Comparison of ENCODE assay signal across 19 cellular contexts in genomic region chr13:23953860-23954512, GRCh38. TPM values are rescaled to one million over a fixed set of nuclear protein-coding genes. Genes with fewer than 3 reads are reported as not detected.
DNase-seq lines count a peak whose midpoint lies in the region; ATAC-seq, FAIRE-seq and TF ChIP-seq lines count a peak whose summit lies in the region.
"Had no signal": no experiment of that assay in that cellular context is flagged by ENCODE, and none has a peak within 500 bp of the region (broad histone marks: within the 10 kb centered on the region; RNA-seq: fewer than 3 reads in every experiment).

No MANE protein-coding gene starts in this region.

- peak; percentile 98 for FAIRE-seq in G401.6 (lab: Jason Lieb, UNC)
- no peak for FAIRE-seq in H1 (lab: Jason Lieb, UNC)
- FAIRE-seq: A204.1, GM12891 had no signal

- H3K4me2 ChIP-seq in H1 (ENCODE audit: insufficient read depth in 1 of 2, low read depth in 2 of 2, low read length in 2 of 2), result no peak overlapping the region

- no peaks in the 10 kb centered on the region for H3K23me2 ChIP-seq in H1 (ENCODE audit: low read depth, low read length)

- H3K14ac ChIP-seq in H1 (ENCODE audit: insufficient read length), result no peak overlapping the region

- H3K79me1 ChIP-seq in H1 (ENCODE audit: low read depth, low read length), result no peaks in the 10 kb centered on the region

- DNase-seq in NB4 (ENCODE audit: low read depth), result peak; percentile 60
- no peak for DNase-seq in H1 (ENCODE audit: low read depth in 1 of 2, low spot score in 2 of 2)
- peak; percentile 46 for DNase-seq in testis
- DNase-seq in UCSD-AML1 (lab: John Stamatoyannopoulos, UW; ENCODE audit: unreplicated experiment), result no peak
- DNase-seq in CD8-positive, alpha-beta T cell, result no peak
- DNase-seq: BE2C; Caco-2; CD8-positive, alpha-beta memory T cell; DMS 273 treated with DMSO at 0.1 percent for 48 hours; GOT3 had no signal

- no peak for TF ChIP-seq CTCF in NB4 (IDR thresholded peaks at IDR 0.05; ENCODE audit: low read depth, low read length)
- TF ChIP-seq CTCF in H1 (IDR thresholded peaks at IDR 0.05; ENCODE audit: control extremely low read depth in 1 of 3, insufficient read depth in 1 of 3, low read depth in 1 of 3, low read length in 3 of 3), result no peak
- TF ChIP-seq CTCF in testis (IDR thresholded peaks at IDR 0.05), result no peak
- TF ChIP-seq CTCF in CD8-positive, alpha-beta T cell (IDR thresholded peaks at IDR 0.05), result no peak

- H3K36me3 Mint-ChIP-seq in CD8-positive, alpha-beta T cell, result no peaks in the 10 kb centered on the region
- H3K36me3 Mint-ChIP-seq: CD8-positive, alpha-beta memory T cell; IgD-negative memory B cell had no signal

- H3K23ac ChIP-seq in H1 (ENCODE audit: insufficient read length), result no peak overlapping the region

- H4K91ac ChIP-seq in H1 (replicated peaks; ENCODE audit: insufficient read length, low read length), result no peak overlapping the region

- H3K36me3 ChIP-seq in H1 (ENCODE audit: control insufficient read depth in 2 of 4, insufficient read depth in 4 of 4, low read length in 3 of 4), result no peaks in the 10 kb centered on the region
- H3K36me3 ChIP-seq in testis (ENCODE audit: low read depth, missing control alignments), result no peaks in the 10 kb centered on the region
- H3K36me3 ChIP-seq in CD8-positive, alpha-beta T cell (ENCODE audit: insufficient read depth, low read length), result no peaks in the 10 kb centered on the region
- H3K36me3 ChIP-seq: BE2C, HAP-1 had no signal

- TF ChIP-seq POLR2A in NB4 (IDR thresholded peaks at IDR 0.05; ENCODE audit: extremely low read depth, insufficient read length) (no peak), H1 (IDR thresholded peaks at IDR 0.05; ENCODE audit: control extremely low read depth in 1 of 2, low read depth in 2 of 2, low read length in 2 of 2) (no peak), testis (IDR thresholded peaks at IDR 0.05) (no peak)

- H3K9me3 Mint-ChIP-seq in CD8-positive, alpha-beta T cell, result no peaks in the 10 kb centered on the region
- H3K9me3 Mint-ChIP-seq: CD8-positive, alpha-beta memory T cell; IgD-negative memory B cell had no signal

- H3K27me3 ChIP-seq in H1 (replicated peaks in 1 of 4; ENCODE audit: control insufficient read depth in 3 of 4, extremely low read depth in 1 of 4, insufficient read depth in 3 of 4, low read length in 3 of 4), result no peaks in the 10 kb centered on the region
- no peaks in the 10 kb centered on the region for H3K27me3 ChIP-seq in testis
- no peaks in the 10 kb centered on the region for H3K27me3 ChIP-seq in CD8-positive, alpha-beta T cell (ENCODE audit: insufficient read depth, low read length)

- no peak overlapping the region for H3K56ac ChIP-seq in H1 (replicated peaks; ENCODE audit: insufficient read length, low read depth, low read length)

- H2BK12ac ChIP-seq in H1 (ENCODE audit: low read depth, low read length), result no peak overlapping the region

- no peak overlapping the region for H2AFZ ChIP-seq in H1 (ENCODE audit: low read length)

- H2AK5ac ChIP-seq in H1 (ENCODE audit: low read depth, low read length), result 0 out of 2 replicates have a peak overlapping the region, but pooled peaks have one; percentile 75

- H3K4me1 ChIP-seq in H1 (replicated peaks in 1 of 4; ENCODE audit: control insufficient read depth in 3 of 4, insufficient read depth in 4 of 4, low read length in 3 of 4), result no peaks in the 10 kb centered on the region
- no peaks in the 10 kb centered on the region for H3K4me1 ChIP-seq in testis
- H3K4me1 ChIP-seq in CD8-positive, alpha-beta T cell (ENCODE audit: insufficient read depth, low read length), result no peaks in the 10 kb centered on the region
- H3K4me1 ChIP-seq: BE2C, HAP-1 had no signal

- no peak overlapping the region for H2BK20ac ChIP-seq in H1 (ENCODE audit: low read length)

- no peak overlapping the region for H2BK5ac ChIP-seq in H1 (ENCODE audit: low read depth, low read length)

- intact Hi-C loops in testis (cut with DNase I; ENCODE audit: low total_unique reads), result no loop called here
- intact Hi-C loops in CD8-positive, alpha-beta T cell (cut with DNase I, micrococcal nuclease), result no loop called here

- H4K8ac ChIP-seq in H1 (ENCODE audit: extremely low read depth, insufficient read depth, low read length), result no peak overlapping the region

- 85% methylated on average over 20 of the region's 20 CpGs; no CpG with 5 or more reads in 1 of the 2 experiments for WGBS in H1 (ENCODE audit: extremely low coverage in 1 of 2, insufficient coverage in 1 of 2, insufficient read length in 1 of 2, insufficient replicate concordance in 2 of 2, low coverage in 1 of 2, low lambda C conversion rate in 2 of 2, missing lambda C conversion rate in 1 of 2), 2 experiments
- WGBS in testis, 2 donors, result 67 to 78% methylated on average over 15 to 20 of the region's 20 CpGs

- no peak overlapping the region for H2BK120ac ChIP-seq in H1 (replicated peaks; ENCODE audit: low read depth, low read length)

- H3K4ac ChIP-seq in H1 (replicated peaks; ENCODE audit: insufficient read length, low read depth, low read length), result no peak overlapping the region

- peaks cover 4% of the 10 kb centered on the region for H3K27me3 Mint-ChIP-seq in CD8-positive, alpha-beta T cell (ENCODE audit: low read depth)

- no peaks in the 10 kb centered on the region for H3K4me1 Mint-ChIP-seq in CD8-positive, alpha-beta T cell (ENCODE audit: low read depth)
- H3K4me1 Mint-ChIP-seq: IgD-negative memory B cell had no signal

- no peaks in the 10 kb centered on the region for H3K9me3 ChIP-seq in H1 (ENCODE audit: insufficient read depth in 2 of 2, low read depth in 1 of 2, low read length in 1 of 2)
- H3K9me3 ChIP-seq in testis, result no peaks in the 10 kb centered on the region
- H3K9me3 ChIP-seq in CD8-positive, alpha-beta T cell (ENCODE audit: low read length), result no peaks in the 10 kb centered on the region
- H3K9me3 ChIP-seq: BE2C, Caco-2, HAP-1 had no signal

- no peak overlapping the region for H3K9ac ChIP-seq in H1 (replicated peaks in 1 of 4; ENCODE audit: extremely low read depth in 1 of 4, low read depth in 3 of 4, low read length in 3 of 4)

- no peak overlapping the region for H3K4me3 ChIP-seq in NB4 (ENCODE audit: low read depth, low read length)
- H3K4me3 ChIP-seq in H1 (ENCODE audit: extremely low read depth in 1 of 4, insufficient read depth in 2 of 4, low read depth in 3 of 4, low read length in 4 of 4), result no peak overlapping the region
- peak overlapping the region; percentile 9 to 39 for H3K4me3 ChIP-seq in testis
- no peak overlapping the region for H3K4me3 ChIP-seq in CD8-positive, alpha-beta T cell (ENCODE audit: low read depth, low read length)
- H3K4me3 ChIP-seq: HAP-1 had no signal

- H3K4me3 Mint-ChIP-seq in CD8-positive, alpha-beta T cell, result no peak overlapping the region
- H3K4me3 Mint-ChIP-seq: IgD-negative memory B cell had no signal

- CTCF ChIA-PET in H1 (lab: Charles Lee; ENCODE audit: partially characterized antibody), result interaction anchor here (1.2 kb wide), 1 partner anchor 32 kb away, joined by 3 read pairs; no protein-coding TSS in a partner anchor
- CTCF ChIA-PET in CD8-positive, alpha-beta T cell (lab: Charles Lee), result no interaction called here

- POLR2A ChIA-PET in H1 (lab: Charles Lee; ENCODE audit: partially characterized antibody), result no interaction called here
- POLR2A ChIA-PET in CD8-positive, alpha-beta T cell (lab: Charles Lee), result no interaction called here

- TF ChIP-seq RAD21 in H1 (IDR thresholded peaks at IDR 0.05 in 1 of 2, conservative IDR thresholded peaks at IDR 0.05 in 1 of 2; ENCODE audit: low read depth in 2 of 2, low read length in 2 of 2), result no peak

- no peaks in the 10 kb centered on the region for H3K79me2 ChIP-seq in H1 (ENCODE audit: control insufficient read depth in 1 of 2, insufficient read depth in 2 of 2, low read length in 2 of 2)

- H3K18ac ChIP-seq in H1 (ENCODE audit: extremely low read depth, low read length), result no peak overlapping the region

- no peak overlapping the region for H3K27ac ChIP-seq in H1 (ENCODE audit: low read depth, low read length)
- no peak overlapping the region for H3K27ac ChIP-seq in testis
- no peak overlapping the region for H3K27ac ChIP-seq in CD8-positive, alpha-beta T cell (ENCODE audit: low read depth, low read length)
- H3K27ac ChIP-seq: C4-2B, HL-60 had no signal

- H2BK15ac ChIP-seq in H1 (ENCODE audit: low read length), result no peak overlapping the region

- no peak overlapping the region for H3K27ac Mint-ChIP-seq in CD8-positive, alpha-beta T cell
- H3K27ac Mint-ChIP-seq: CD8-positive, alpha-beta memory T cell had no signal

- ATAC-seq in HG02763 (IDR thresholded peaks at IDR 0.05; ENCODE audit: unreplicated experiment), result no peak
- no peak for ATAC-seq in CD8-positive, alpha-beta T cell

- TF ChIP-seq EP300 in H1 (IDR thresholded peaks at IDR 0.05; ENCODE audit: borderline replicate concordance in 1 of 2, low read depth in 2 of 2, low read length in 2 of 2), result no peak

- H4K20me1 ChIP-seq in H1 (replicated peaks in 1 of 2; ENCODE audit: control insufficient read depth in 1 of 2, insufficient read depth in 2 of 2, low read length in 2 of 2), result no peaks in the 10 kb centered on the region

- H4K5ac ChIP-seq in H1 (ENCODE audit: insufficient read length, low read depth, low read length), result no peak overlapping the region

TF ChIP-seq in H1, 55 proteins besides CTCF, POLR2A, EP300 and RAD21 (continues in another document):
- no peak for TF ChIP-seq HDAC2 (IDR thresholded peaks at IDR 0.05; ENCODE audit: borderline replicate concordance in 1 of 2, low read depth in 2 of 2, low read length in 2 of 2)
- no peak for TF ChIP-seq ASH2L (IDR thresholded peaks at IDR 0.05; ENCODE audit: low read length)
- TF ChIP-seq KDM4A (IDR thresholded peaks at IDR 0.05; ENCODE audit: low read depth, low read length, severe bottlenecking), result no peak
- TF ChIP-seq NRF1 (IDR thresholded peaks at IDR 0.05; ENCODE audit: low read depth, low read length), result no peak
- TF ChIP-seq CEBPB (IDR thresholded peaks at IDR 0.05; ENCODE audit: low read depth, low read length), result no peak
- no peak for TF ChIP-seq TEAD4 (IDR thresholded peaks at IDR 0.05; ENCODE audit: low read depth, low read length)
- TF ChIP-seq SP4 (IDR thresholded peaks at IDR 0.05; ENCODE audit: low read length), result no peak
- TF ChIP-seq SP2 (IDR thresholded peaks at IDR 0.05; ENCODE audit: low read length), result no peak
- no peak for TF ChIP-seq CREB1 (IDR thresholded peaks at IDR 0.05)
- TF ChIP-seq JUND (IDR thresholded peaks at IDR 0.05; ENCODE audit: low read length), result no peak

RNA-seq across cellular contexts. Expression of gene C1QTNF9B, which starts 56.7 kb away (rescaled TPM):
- total RNA-seq in H1 (2021; fragmentation: NEBNext Ultra II Directional; extraction: Animal tissue kit (Norgen Biotek cat#: 25700)), result not detected in 2 replicates
- polyA plus RNA-seq in H1 (2011; rRNA removed) (0.09 and 0.11 TPM in 2 replicates), testis (ENCODE audit: insufficient read depth, low read depth, low replicate concordance) (2.2 TPM)
- 0.34 TPM for polyA plus RNA-seq in H1 (2011; cell fraction: cytosol; rRNA removed)
- polyA plus RNA-seq in H1 (2011; cell fraction: nucleus; rRNA removed), result 0.39 TPM
- polyA plus RNA-seq in H1 (2012, experiment 1 of 2), result 0.23 to 0.50 TPM (median 0.29 TPM) in 3 of 4 replicates, not detected in the other
- not detected for polyA plus RNA-seq in H1 (2012, experiment 2 of 2)
- 0.08 TPM for polyA plus RNA-seq in H1 (2013, experiment 1 of 2)
- polyA plus RNA-seq in H1 (2013, experiment 2 of 2), result not detected
- polyA minus RNA-seq in H1 (2011; rRNA and poly(A)+ RNA removed), result not detected in 2 replicates
- polyA minus RNA-seq in H1 (2011; cell fraction: cytosol; rRNA and poly(A)+ RNA removed), result not detected
- polyA minus RNA-seq in H1 (2011; cell fraction: nucleus; rRNA and poly(A)+ RNA removed), result not detected
- total RNA-seq in testis, result 1 to 10 TPM; 2.3 to 4.2 TPM
- total RNA-seq in CD8-positive, alpha-beta T cell, result not detected
- total RNA-seq: Caco-2; CD8-positive, alpha-beta memory T cell; G401 had no signal
- polyA plus RNA-seq: CD8-positive, alpha-beta memory T cell; IgD-negative memory B cell had no signal

Comparison
In these comparisons a context has a peak if more than half of its experiments do, and no peak if none do; other contexts are left out.
1. DNase-seq: peak in NB4 (single experiment) and testis (single experiment); none in H1 (0 of 2), UCSD-AML1 (single experiment) and CD8-positive, alpha-beta T cell (0 of 7).
2. H3K4me3 ChIP-seq: peak in testis (2 of 2); none in NB4 (single experiment), H1 (0 of 4) and CD8-positive, alpha-beta T cell (single experiment).